Comparison of ENCODE assay signal across 8 cellular contexts in the genomic region with DNA sequence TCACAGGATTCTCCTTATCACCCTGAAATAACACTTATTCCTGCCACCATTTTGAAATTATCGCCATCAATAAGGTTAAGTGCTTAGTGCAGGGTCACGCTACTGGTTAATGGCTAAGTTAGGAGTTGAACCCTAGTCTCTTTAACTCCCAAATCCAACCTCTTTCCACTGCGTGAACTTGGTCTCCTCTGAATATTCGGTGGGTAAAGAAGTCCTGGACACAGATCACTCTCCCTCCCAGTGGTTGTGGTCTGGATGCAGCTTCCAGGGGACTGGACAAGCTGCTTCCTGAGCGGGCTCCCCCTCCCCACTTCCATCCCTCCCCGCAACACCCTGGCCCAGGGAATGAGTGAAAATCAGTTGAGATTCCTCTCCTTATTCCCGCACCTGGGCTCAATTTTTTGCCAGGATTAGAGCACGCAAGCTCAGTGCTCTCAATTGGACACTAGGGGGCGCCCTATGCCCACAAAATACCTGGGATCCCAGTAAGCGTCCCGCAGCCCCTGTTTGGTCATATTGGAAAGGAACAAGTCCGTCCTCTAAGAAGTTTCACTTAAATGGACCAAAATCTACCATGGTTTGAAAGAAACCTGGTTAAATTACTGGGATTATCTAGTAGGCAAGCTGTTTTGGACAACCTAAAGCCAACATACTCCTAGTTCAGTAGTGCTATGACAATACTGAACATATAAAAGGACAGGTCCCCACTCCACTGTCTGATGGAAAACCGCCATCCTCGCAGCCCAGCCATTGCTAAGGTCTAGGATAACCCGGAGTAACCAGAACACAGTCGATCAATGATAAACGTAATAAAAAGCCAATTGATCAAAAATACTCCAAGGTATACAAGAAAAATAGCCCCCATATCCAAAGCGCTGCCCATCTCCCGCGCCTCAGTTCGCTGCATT. TPM values are rescaled to one million over a fixed set of nuclear protein-coding genes. Genes with fewer than 3 reads are reported as not detected.
DNase-seq lines count a peak whose midpoint lies in the region; ATAC-seq and TF ChIP-seq lines count a peak whose summit lies in the region.

No MANE protein-coding gene starts in this region.

- peak; percentile 73 for ATAC-seq in HG02970 (IDR thresholded peaks at IDR 0.05; ENCODE audit: low FRiP score, unreplicated experiment)
- no peak for ATAC-seq in GM18520 (IDR thresholded peaks at IDR 0.05; ENCODE audit: unreplicated experiment)

- H3K9ac ChIP-seq in liver (ENCODE audit: low read depth in 1 of 2, low read length in 2 of 2): no peak overlapping the region

- CTCF ChIA-PET in activated CD4-positive, alpha-beta T cell treated with anti-CD3 and anti-CD28 coated beads, Interleukin-2, amount 10 ng/mL, durations not matched to agents 7 days and 5 days (lab: Charles Lee): interaction anchor here (0.5 to 3.8 kb wide), 15 partner anchors 9 to 1177 kb away, joined by 3 to 19 read pairs (median 4); no protein-coding TSS in a partner anchor

- TF ChIP-seq CTCF in GM12864 (IDR thresholded peaks at IDR 0.05; ENCODE audit: low read depth, low read length, missing control alignments) (peak; percentile 88), liver (IDR thresholded peaks at IDR 0.05; ENCODE audit: low read depth, low read length, missing input control) (peak; percentile 95)

- peaks cover 3% of the 10 kb centered on the region for H3K27me3 Mint-ChIP-seq in activated CD4-positive, alpha-beta T cell treated with anti-CD3 and anti-CD28 coated beads, Interleukin-2, amount 10 ng/mL, durations not matched to agents 7 days and 5 days

- H3K4me1 ChIP-seq in liver (ENCODE audit: control insufficient read depth in 4 of 4, insufficient read depth in 4 of 4, low read length in 3 of 4): no peaks in the 10 kb centered on the region

- H3K36me3 ChIP-seq in liver (ENCODE audit: control insufficient read depth in 4 of 4, insufficient read depth in 3 of 4, low read depth in 1 of 4, low read length in 3 of 4): no peaks in the 10 kb centered on the region

- 48% methylated on average over 21 of the region's 21 CpGs for WGBS in liver

- POLR2A ChIA-PET in activated CD4-positive, alpha-beta T cell treated with anti-CD3 and anti-CD28 coated beads, Interleukin-2, amount 10 ng/mL, durations not matched to agents 7 days and 5 days (lab: Charles Lee): no interaction called here

- no peak overlapping the region for H3K27ac ChIP-seq in liver (ENCODE audit: low read depth in 1 of 2, low read length in 2 of 2)

- H3K4me1 Mint-ChIP-seq in activated CD4-positive, alpha-beta T cell treated with anti-CD3 and anti-CD28 coated beads, Interleukin-2, amount 10 ng/mL, durations not matched to agents 7 days and 5 days: peaks cover 47% of the 10 kb centered on the region

- H3K27me3 ChIP-seq in liver (ENCODE audit: control insufficient read depth in 4 of 4, insufficient read depth in 4 of 4, low read length in 3 of 4): no peaks in the 10 kb centered on the region

- no peaks in the 10 kb centered on the region for H3K9me3 Mint-ChIP-seq in activated CD4-positive, alpha-beta T cell treated with anti-CD3 and anti-CD28 coated beads, Interleukin-2, amount 10 ng/mL, durations not matched to agents 7 days and 5 days

- no peak overlapping the region for H3K4me3 Mint-ChIP-seq in activated CD4-positive, alpha-beta T cell treated with anti-CD3 and anti-CD28 coated beads, Interleukin-2, amount 10 ng/mL, durations not matched to agents 7 days and 5 days

- TF ChIP-seq RAD21 in liver (IDR thresholded peaks at IDR 0.05): peak; percentile 93 to 96

- no peak overlapping the region for H3K27ac Mint-ChIP-seq in activated CD4-positive, alpha-beta T cell treated with anti-CD3 and anti-CD28 coated beads, Interleukin-2, amount 10 ng/mL, durations not matched to agents 7 days and 5 days

- H3K4me3 ChIP-seq in GM12864 (ENCODE audit: low read depth, low read length): no peak overlapping the region
- H3K4me3 ChIP-seq in liver (ENCODE audit: low read depth in 1 of 3, low read length in 3 of 3): no peak overlapping the region

- DNase-seq in GM12864 (ENCODE audit: low read depth) (no peak), NCI-H345 (lab: John Stamatoyannopoulos, UW) (peak; percentile 70), dermis blood vessel endothelial cell (peak; percentile 88)
- DNase-seq in activated CD4-positive, alpha-beta T cell treated with anti-CD3 and anti-CD28 coated beads, Interleukin-2, amount 10 ng/mL, durations not matched to agents 7 days and 5 days: peak; percentile 82
- peak; percentile 43 to 52 (median 52) for DNase-seq in stimulated activated CD4-positive, alpha-beta T cell treated with anti-CD3 and anti-CD28 coated beads, TNF-alpha, amount 100 ng/mL, for 1 hour (ENCODE audit: low read depth in 3 of 3, low spot score in 1 of 3)

- H3K36me3 Mint-ChIP-seq in activated CD4-positive, alpha-beta T cell treated with anti-CD3 and anti-CD28 coated beads, Interleukin-2, amount 10 ng/mL, durations not matched to agents 7 days and 5 days (ENCODE audit: low read depth): peaks cover 2% of the 10 kb centered on the region

- no peaks in the 10 kb centered on the region for H3K9me3 ChIP-seq in liver (ENCODE audit: control insufficient read depth in 4 of 4, low read length in 3 of 4)

TF ChIP-seq in liver, 16 proteins besides CTCF, POLR2A, EP300 and RAD21:
- TF ChIP-seq HNF4A (conservative IDR thresholded peaks at IDR 0.05) (no peak), ZBTB33 (IDR thresholded peaks at IDR 0.05) (no peak), SP1 (IDR thresholded peaks at IDR 0.05) (no peak)
TF ChIP-seq in liver: peak in this region for 0.

RNA-seq across cellular contexts. Expression of gene DHRS9, which starts 40.4 kb away (rescaled TPM):
- not detected for total RNA-seq in activated CD4-positive, alpha-beta T cell treated with anti-CD3 and anti-CD28 coated beads, Interleukin-2, amount 10 ng/mL, durations not matched to agents 7 days and 5 days
- total RNA-seq in dermis blood vessel endothelial cell (0.19 TPM in 1 of 2 replicates, not detected in the other), liver (under 1 TPM; 0.67 to 0.93 TPM)
- polyA plus RNA-seq in liver: under 1 TPM; 0.25 to 0.60 TPM
